ENCODE assay signal across 1 cellular context in genomic region chr17:76640550-76641380, GRCh38.
TF ChIP-seq lines count a peak whose summit lies in the region.

No MANE protein-coding gene starts in this region.

TF ChIP-seq in WTC11, 78 proteins besides CTCF, POLR2A, EP300 and RAD21 (continued from another document):
- no peak for TF ChIP-seq E2F4 (CRISPR knock-in tag; IDR thresholded peaks at IDR 0.05; ENCODE audit: borderline replicate concordance, low read depth)
- no peak for TF ChIP-seq ZNF121 (CRISPR knock-in tag; IDR thresholded peaks at IDR 0.05)
- TF ChIP-seq ARID4B (CRISPR knock-in tag; IDR thresholded peaks at IDR 0.05; ENCODE audit: borderline replicate concordance), result no peak
- TF ChIP-seq ERG (CRISPR knock-in tag; IDR thresholded peaks at IDR 0.05), result no peak
- no peak for TF ChIP-seq STAT6 (CRISPR knock-in tag; conservative IDR thresholded peaks at IDR 0.05; ENCODE audit: low read depth)
- TF ChIP-seq ATF6 (CRISPR knock-in tag; IDR thresholded peaks at IDR 0.05), result no peak
- no peak for TF ChIP-seq SOX15 (CRISPR knock-in tag; IDR thresholded peaks at IDR 0.05)
